8 cellular contexts compared by ENCODE assay signal in genomic region chr12:2641209-2641608, GRCh38.
DNase-seq lines count a peak whose midpoint lies in the region; ATAC-seq and TF ChIP-seq lines count a peak whose summit lies in the region.

No MANE protein-coding gene starts in this region.

- peak overlapping the region; percentile 52 for H2AFZ ChIP-seq in PC-3 (ENCODE audit: low read length)

- no peak overlapping the region for H3K27ac ChIP-seq in PC-3 (ENCODE audit: low read length)
- peak overlapping the region in 3 of 4 donors; percentile 13 to 45 (median 17) for H3K27ac ChIP-seq in esophagus muscularis mucosa (replicated peaks in 1 of 4)
- H3K27ac ChIP-seq in rectal smooth muscle tissue (ENCODE audit: low read depth, low read length): peak overlapping the region; percentile 52

- no TSS peak for BruUV-seq in PC-3 (replicated peaks; lab: Mats Ljungman, UMichigan)

- no peak overlapping the region for H3K9ac ChIP-seq in PC-3 (ENCODE audit: low read length)
- H3K9ac ChIP-seq in rectal smooth muscle tissue (ENCODE audit: low read length): no peak overlapping the region

- peak; percentile 21; the same call in 1 of the 3 replicates for TF ChIP-seq CTCF in GM12872 (IDR thresholded peaks at IDR 0.05; ENCODE audit: insufficient read depth, low read depth, low read length)
- peak; percentile 44 for TF ChIP-seq CTCF in PC-3 (conservative IDR thresholded peaks at IDR 0.05; ENCODE audit: low read depth, low read length)
- no peak for TF ChIP-seq CTCF in esophagus muscularis mucosa (IDR thresholded peaks at IDR 0.05)

- H3K4me3 ChIP-seq in PC-3 (ENCODE audit: low read length) (no peak overlapping the region), esophagus muscularis mucosa (no peak overlapping the region), rectal smooth muscle tissue (ENCODE audit: low read length) (no peak overlapping the region)

- H3K9me2 ChIP-seq in PC-3 (replicated peaks; ENCODE audit: low read length): no peaks in the 10 kb centered on the region

- no peak for ATAC-seq in PC-3
- no peak for ATAC-seq in GM21723 (IDR thresholded peaks at IDR 0.05; ENCODE audit: unreplicated experiment)
- no peak for ATAC-seq in HG03565 (IDR thresholded peaks at IDR 0.05; ENCODE audit: unreplicated experiment)

- DNase-seq in PC-3: peak; percentile 10
- DNase-seq in esophagus muscularis mucosa (ENCODE audit: extremely low spot score): no peak
- DNase-seq in dedifferentiated amniotic fluid mesenchymal stem cell (ENCODE audit: extremely low spot score): no peak
- no peak for DNase-seq in activated CD8-positive, alpha-beta memory T cell treated with anti-CD3 and anti-CD28 coated beads, Interleukin-2, amount 50 U/mL, for 48 hours

- no peak for TF ChIP-seq POLR2A in esophagus muscularis mucosa (IDR thresholded peaks at IDR 0.05; ENCODE audit: low read depth)

- H3K4me1 ChIP-seq in PC-3 (ENCODE audit: insufficient read depth, low read length) (peaks cover 12% of the 10 kb centered on the region), esophagus muscularis mucosa (peaks cover 21 to 41% (median 27%) of the 10 kb centered on the region in 4 donors), rectal smooth muscle tissue (ENCODE audit: control insufficient read depth, insufficient read depth, low read length) (peaks cover 8% of the 10 kb centered on the region)

- H3K36me3 ChIP-seq in PC-3 (ENCODE audit: low read depth, low read length): no peaks in the 10 kb centered on the region
- H3K36me3 ChIP-seq in esophagus muscularis mucosa: peaks cover 0 to 26% (median 16%) of the 10 kb centered on the region in 4 donors
- no peaks in the 10 kb centered on the region for H3K36me3 ChIP-seq in rectal smooth muscle tissue (ENCODE audit: control insufficient read depth, insufficient read depth, low read length)

- no peaks in the 10 kb centered on the region for H4K20me1 ChIP-seq in PC-3 (ENCODE audit: low read length)

- POLR2A ChIA-PET in PC-3 (lab: Charles Lee; ENCODE audit: unreplicated experiment): no interaction called here

- WGBS in esophagus muscularis mucosa: 69% methylated on average over 6 of the region's 6 CpGs

- H3K27me3 ChIP-seq in PC-3 (ENCODE audit: low read length) (peaks cover 28% of the 10 kb centered on the region), esophagus muscularis mucosa (no peaks in the 10 kb centered on the region), rectal smooth muscle tissue (ENCODE audit: control insufficient read depth, insufficient read depth, low read length) (no peaks in the 10 kb centered on the region)

- CTCF ChIA-PET in PC-3 (lab: Charles Lee): no interaction called here

- H3K4me2 ChIP-seq in PC-3 (ENCODE audit: low read length): 0 out of 2 replicates have a peak overlapping the region, but pooled peaks have one; percentile 6

- no peak for TF ChIP-seq EP300 in esophagus muscularis mucosa (IDR thresholded peaks at IDR 0.05)

- H3K79me2 ChIP-seq in PC-3 (ENCODE audit: low read length): no peaks in the 10 kb centered on the region

- intact Hi-C loops in PC-3 (cut with micrococcal nuclease): no loop called here
- intact Hi-C loops in esophagus muscularis mucosa (cut with DNase I): no loop called here

- H3F3A ChIP-seq in PC-3 (ENCODE audit: low read length, unreplicated experiment): no peaks in the 10 kb centered on the region

- H3K9me3 ChIP-seq in PC-3 (ENCODE audit: low read length) (no peaks in the 10 kb centered on the region), esophagus muscularis mucosa (no peaks in the 10 kb centered on the region)

Comparison
In these comparisons a context has a peak if more than half of its experiments do, and no peak if none do; other contexts are left out.
1. CTCF ChIP-seq: peak in GM12872 (single experiment) and PC-3 (single experiment); none in esophagus muscularis mucosa (0 of 3).